7 cellular contexts compared by ENCODE assay signal in genomic region chr13:110616103-110617101, GRCh38. TPM values are rescaled to one million over a fixed set of nuclear protein-coding genes. Genes with fewer than 3 reads are reported as not detected.
DNase-seq lines count a peak whose midpoint lies in the region; ATAC-seq, FAIRE-seq and TF ChIP-seq lines count a peak whose summit lies in the region.

No MANE protein-coding gene starts in this region.

- POLR2A ChIA-PET in activated CD8-positive, alpha-beta T cell treated with anti-CD3 and anti-CD28 coated beads for 36 hours (lab: Charles Lee): interaction anchor here (0.7 to 1.4 kb wide), 5 partner anchors 10 to 116 kb away, joined by 3 read pairs; no protein-coding TSS in a partner anchor

- H3K9ac ChIP-seq in neural progenitor cell: peak overlapping the region; percentile 62

- no peak for FAIRE-seq in urothelium cell line (lab: Jason Lieb, UNC)

- H3K4me1 Mint-ChIP-seq in IgD-negative memory B cell (peaks cover 17 to 28% (median 27%) of the 10 kb centered on the region in 3 donors), neural progenitor cell (peaks cover 19% of the 10 kb centered on the region)
- peaks cover 44% of the 10 kb centered on the region for H3K4me1 Mint-ChIP-seq in activated CD8-positive, alpha-beta T cell treated with anti-CD3 and anti-CD28 coated beads for 36 hours (ENCODE audit: low read depth)

- peaks cover 0 to 2% of the 10 kb centered on the region in 2 donors for H3K9me3 ChIP-seq in esophagus (ENCODE audit: control insufficient read depth in 2 of 2, insufficient read depth in 1 of 2, low read depth in 1 of 2, low read length in 1 of 2)
- no peaks in the 10 kb centered on the region for H3K9me3 ChIP-seq in neural progenitor cell (ENCODE audit: low read depth)

- H3K9me3 Mint-ChIP-seq in IgD-negative memory B cell (no peaks in the 10 kb centered on the region), neural progenitor cell (peaks cover 6% of the 10 kb centered on the region)
- H3K9me3 Mint-ChIP-seq in activated CD8-positive, alpha-beta T cell treated with anti-CD3 and anti-CD28 coated beads for 36 hours: peaks cover 6% of the 10 kb centered on the region

- peak; percentile 74 for DNase-seq in GM12865 (ENCODE audit: low read depth)
- peak; percentile 73 for DNase-seq in activated CD8-positive, alpha-beta T cell treated with anti-CD3 and anti-CD28 coated beads for 36 hours
- DNase-seq in neural progenitor cell (ENCODE audit: low spot score): peak; percentile 56
- DNase-seq in urothelium cell line (ENCODE audit: low spot score): peak; percentile 23

- no peaks in the 10 kb centered on the region for H3K27me3 Mint-ChIP-seq in IgD-negative memory B cell
- no peaks in the 10 kb centered on the region for H3K27me3 Mint-ChIP-seq in activated CD8-positive, alpha-beta T cell treated with anti-CD3 and anti-CD28 coated beads for 36 hours
- H3K27me3 Mint-ChIP-seq in neural progenitor cell (ENCODE audit: insufficient read depth, low read depth): peaks cover 3% of the 10 kb centered on the region

- H3K27ac Mint-ChIP-seq in IgD-negative memory B cell (peak overlapping the region in 2 of 3 donors; percentile 78 to 84), neural progenitor cell (peak overlapping the region; percentile 61)
- H3K27ac Mint-ChIP-seq in activated CD8-positive, alpha-beta T cell treated with anti-CD3 and anti-CD28 coated beads for 36 hours: peak overlapping the region; percentile 82

- H3K36me3 ChIP-seq in esophagus (ENCODE audit: control insufficient read depth in 2 of 2, insufficient read depth in 2 of 2, low read length in 1 of 2) (peaks cover 0 to 2% of the 10 kb centered on the region in 2 donors), neural progenitor cell (no peaks in the 10 kb centered on the region)

- H3K27ac ChIP-seq in esophagus (ENCODE audit: low read depth in 2 of 2, low read length in 1 of 2) (peak overlapping the region; percentile 94 to 97), neural progenitor cell (no peak overlapping the region)

- peaks cover 28% of the 10 kb centered on the region for H4K20me1 ChIP-seq in neural progenitor cell (ENCODE audit: low read depth)

- CTCF ChIA-PET in activated CD8-positive, alpha-beta T cell treated with anti-CD3 and anti-CD28 coated beads for 36 hours (lab: Charles Lee): interaction anchor here (0.9 to 2.4 kb wide), 4 partner anchors 23 to 202 kb away, joined by 3 to 9 read pairs (median 4); no protein-coding TSS in a partner anchor

- intact Hi-C loops in activated CD8-positive, alpha-beta T cell treated with anti-CD3 and anti-CD28 coated beads for 36 hours (cut with micrococcal nuclease): loop anchor here (5.0 kb wide), 1 partner anchor 91 kb away; the partner anchor contains the start of gene CARS2

- peaks cover 59% of the 10 kb centered on the region for H3K79me2 ChIP-seq in neural progenitor cell (ENCODE audit: low read depth)

- H3K4me1 ChIP-seq in esophagus (ENCODE audit: control insufficient read depth in 2 of 2, insufficient read depth in 2 of 2, low read length in 1 of 2): peaks cover 7 to 12% of the 10 kb centered on the region in 2 donors
- H3K4me1 ChIP-seq in neural progenitor cell: peaks cover 8% of the 10 kb centered on the region

- H3K27me3 ChIP-seq in esophagus (ENCODE audit: control insufficient read depth in 1 of 2, insufficient read depth in 2 of 2, low read length in 2 of 2) (no peaks in the 10 kb centered on the region), neural progenitor cell (peaks cover 23% of the 10 kb centered on the region)

- WGBS in esophagus, 2 donors: 5 to 6% methylated on average over 37 of the region's 37 CpGs

- H2AFZ ChIP-seq in neural progenitor cell (replicated peaks): peak overlapping the region; percentile 99

- peak; percentile 43 for ATAC-seq in GM21528 (IDR thresholded peaks at IDR 0.05; ENCODE audit: low FRiP score, unreplicated experiment)
- peak; percentile 64 for ATAC-seq in activated CD8-positive, alpha-beta T cell treated with anti-CD3 and anti-CD28 coated beads for 36 hours

- H3K4me3 Mint-ChIP-seq in IgD-negative memory B cell: peak overlapping the region; percentile 88 to 98 (median 92)
- H3K4me3 Mint-ChIP-seq in activated CD8-positive, alpha-beta T cell treated with anti-CD3 and anti-CD28 coated beads for 36 hours: peak overlapping the region; percentile 92
- H3K4me3 Mint-ChIP-seq in neural progenitor cell: peak overlapping the region; percentile 94

- peak overlapping the region; percentile 95 for H3K4me2 ChIP-seq in neural progenitor cell

- H3F3A ChIP-seq in neural progenitor cell (ENCODE audit: low read depth): no peaks in the 10 kb centered on the region

- peak overlapping the region; percentile 81 for H3K4me3 ChIP-seq in GM12865 (ENCODE audit: low read depth, low read length)
- H3K4me3 ChIP-seq in esophagus (ENCODE audit: low read depth in 1 of 2, low read length in 2 of 2): peak overlapping the region; percentile 86 to 97
- peak overlapping the region; percentile 82 for H3K4me3 ChIP-seq in neural progenitor cell

- H3K36me3 Mint-ChIP-seq in IgD-negative memory B cell (peaks cover 2% of the 10 kb centered on the region), neural progenitor cell (no peaks in the 10 kb centered on the region)
- peaks cover 10% of the 10 kb centered on the region for H3K36me3 Mint-ChIP-seq in activated CD8-positive, alpha-beta T cell treated with anti-CD3 and anti-CD28 coated beads for 36 hours (ENCODE audit: low read depth)

- TF ChIP-seq CTCF in GM12865 (IDR thresholded peaks at IDR 0.05; ENCODE audit: insufficient read depth, low read depth, low read length, missing control alignments) (peak; percentile 27), neural progenitor cell (IDR thresholded peaks at IDR 0.05) (peak; percentile 9)
- TF ChIP-seq CTCF in activated CD8-positive, alpha-beta T cell treated with anti-CD3 and anti-CD28 coated beads for 36 hours (IDR thresholded peaks at IDR 0.05): no peak

RNA-seq across cellular contexts. Expression of gene NAXD, which starts 1.1 kb away (rescaled TPM):
- polyA plus RNA-seq in IgD-negative memory B cell (20.5 TPM), esophagus (10 to 100 TPM; 26.3 to 28.7 TPM)
- 10 to 100 TPM; 22.7 to 24.8 TPM for total RNA-seq in activated CD8-positive, alpha-beta T cell treated with anti-CD3 and anti-CD28 coated beads for 36 hours
- total RNA-seq in neural progenitor cell (ENCODE audit: low replicate concordance): 17.7 and 23.7 TPM in 2 replicates

RNA-seq across cellular contexts. Expression of gene RAB20, which starts 54.9 kb away (rescaled TPM):
- 1.7 TPM for polyA plus RNA-seq in IgD-negative memory B cell
- total RNA-seq in activated CD8-positive, alpha-beta T cell treated with anti-CD3 and anti-CD28 coated beads for 36 hours: 10 to 100 TPM; 10.3 to 11.1 TPM
- 1 to 10 TPM; 1.0 to 2.3 TPM for polyA plus RNA-seq in esophagus
- 0.58 and 2.4 TPM in 2 replicates for total RNA-seq in neural progenitor cell (ENCODE audit: low replicate concordance)

Comparison
In these comparisons a context has a peak if more than half of its experiments do, and no peak if none do; other contexts are left out.
1. DNase-seq: peak in every context shown above with its lines; median percentile 74 in GM12865; 73 in activated CD8-positive, alpha-beta T cell treated with anti-CD3 and anti-CD28 coated beads for 36 hours; 56 in neural progenitor cell; 23 in urothelium cell line.